ENCODE assay signal across 17 cellular contexts in the genomic region with DNA sequence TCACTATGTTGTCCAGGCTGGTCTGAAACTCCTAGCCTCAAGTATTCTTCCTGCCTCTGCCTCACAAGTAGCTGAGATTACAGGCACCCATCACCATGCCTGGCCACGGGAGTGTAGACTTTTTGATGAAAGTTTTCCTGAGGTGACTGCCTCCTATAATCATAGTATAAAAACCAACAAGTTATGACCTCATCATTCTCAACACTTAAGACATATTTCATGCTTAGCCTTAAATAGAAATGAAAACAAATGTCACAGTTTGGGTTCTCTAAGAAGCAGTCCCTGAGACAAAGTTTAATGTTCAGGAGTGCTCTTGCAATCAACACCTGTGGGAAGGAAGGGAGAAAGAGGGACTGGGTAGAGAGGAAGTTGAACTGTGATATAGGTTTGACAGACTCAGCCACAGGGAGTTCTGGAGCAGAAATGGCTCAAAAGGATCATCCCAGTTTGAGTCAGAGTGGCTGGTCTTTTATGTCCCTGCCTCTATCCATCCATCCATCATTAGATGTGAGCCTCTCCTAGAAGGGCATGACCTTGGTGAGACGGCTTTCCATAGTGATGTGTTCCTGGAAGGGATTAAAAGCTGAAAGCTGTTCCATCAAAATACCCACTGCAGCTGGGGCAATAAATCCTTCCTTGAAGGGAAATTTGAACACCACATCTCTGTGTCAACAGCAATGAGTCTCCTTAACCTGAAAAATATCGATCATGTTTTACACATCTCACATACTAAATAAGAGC. TPM values are rescaled to one million over a fixed set of nuclear protein-coding genes. Genes with fewer than 3 reads are reported as not detected.
A peak's percentile ranks its signal among the peaks of the same experiment; 100 is the strongest.
DNase-seq lines count a peak whose midpoint lies in the region; ATAC-seq, FAIRE-seq and TF ChIP-seq lines count a peak whose summit lies in the region.
"Had no signal": no experiment of that assay in that cellular context is flagged by ENCODE, and none has a peak within 500 bp of the region (broad histone marks: within the 10 kb centered on the region; RNA-seq: fewer than 3 reads in every experiment).

No MANE protein-coding gene starts in this region.

- no peaks in the 10 kb centered on the region for H3K27me3 ChIP-seq in HepG2 (ENCODE audit: control insufficient read depth in 1 of 2, insufficient read depth in 2 of 2, low read length in 2 of 2)
- no peaks in the 10 kb centered on the region for H3K27me3 ChIP-seq in right lobe of liver
- no peaks in the 10 kb centered on the region for H3K27me3 ChIP-seq in GM23248 (replicated peaks; ENCODE audit: insufficient read depth)
- H3K27me3 ChIP-seq: BLaER1 treated with 17β-estradiol and CSF1 and Interleukin-3, amounts not matched to agents 10 nM and 100 nM had no signal

- no peak overlapping the region for H3K4me2 ChIP-seq in HepG2 (ENCODE audit: low read depth, low read length)
- H3K4me2 ChIP-seq in GM23248 (ENCODE audit: unreplicated experiment) = no peak overlapping the region
- H3K4me2 ChIP-seq: BLaER1 treated with 17β-estradiol and CSF1 and Interleukin-3, amounts not matched to agents 10 nM and 100 nM; GM23338 had no signal

- in situ Hi-C loops in HepG2 (cut with HindIII; ENCODE audit: extremely low pct_ligation_motif_present, low pct_unique_long_range_greater_than_20kb) (no loop called here), GM23248 (cut with MboI) (no loop called here)

- H3K27ac ChIP-seq in HepG2 (ENCODE audit: extremely low read length, insufficient read depth, low read length) (no peak overlapping the region), right lobe of liver (no peak overlapping the region), GM23248 (no peak overlapping the region)
- H3K27ac ChIP-seq: 22Rv1; BLaER1 treated with 17β-estradiol and CSF1 and Interleukin-3, amounts not matched to agents 10 nM and 100 nM had no signal

- TF ChIP-seq EP300 in HepG2 (IDR thresholded peaks at IDR 0.05; ENCODE audit: low read depth in 2 of 2, low read length in 2 of 2) = no peak
- no peak for TF ChIP-seq EP300 in HepG2 (CRISPR knock-in tag; IDR thresholded peaks at IDR 0.05; ENCODE audit: borderline replicate concordance)

- POLR2A ChIA-PET in HepG2 (lab: Yijun Ruan, JAX) = no interaction called here

- no peak overlapping the region for H3K9ac ChIP-seq in HepG2 (ENCODE audit: insufficient read depth, low read depth, low read length)
- H3K9ac ChIP-seq in GM23248 = no peak overlapping the region
- H3K9ac ChIP-seq: BLaER1 treated with 17β-estradiol and CSF1 and Interleukin-3, amounts not matched to agents 10 nM and 100 nM had no signal

- H3K79me2 ChIP-seq in HepG2 (ENCODE audit: insufficient read depth, low read length) (no peaks in the 10 kb centered on the region), GM23248 (ENCODE audit: insufficient read depth) (no peaks in the 10 kb centered on the region)

- TF ChIP-seq POLR2A in HepG2 (IDR thresholded peaks at IDR 0.05; ENCODE audit: insufficient read depth in 1 of 2, low read depth in 2 of 2, low read length in 2 of 2) (no peak), right lobe of liver (IDR thresholded peaks at IDR 0.05) (no peak)

- no peaks in the 10 kb centered on the region for H3K36me3 ChIP-seq in HepG2 (replicated peaks in 1 of 2; ENCODE audit: control insufficient read depth in 1 of 2, insufficient read depth in 2 of 2, low read length in 2 of 2)
- no peaks in the 10 kb centered on the region for H3K36me3 ChIP-seq in right lobe of liver
- H3K36me3 ChIP-seq in GM23248 (ENCODE audit: low read depth) = no peaks in the 10 kb centered on the region
- H3K36me3 ChIP-seq: BLaER1 treated with 17β-estradiol and CSF1 and Interleukin-3, amounts not matched to agents 10 nM and 100 nM had no signal

- BruUV-seq in HepG2 (replicated peaks; lab: Mats Ljungman, UMichigan) = no TSS peak

- H4K20me1 ChIP-seq in HepG2 (ENCODE audit: insufficient read depth, low read length) (no peaks in the 10 kb centered on the region), GM23248 (ENCODE audit: insufficient read depth) (no peaks in the 10 kb centered on the region)
- H4K20me1 ChIP-seq: BLaER1 treated with 17β-estradiol and CSF1 and Interleukin-3, amounts not matched to agents 10 nM and 100 nM had no signal

- 0% methylated on average over 3 of the region's 3 CpGs for WGBS in HepG2 (ENCODE audit: low lambda C conversion rate)
- WGBS in right lobe of liver (ENCODE audit: insufficient coverage, low coverage, low lambda C conversion rate, missing lambda C conversion rate) = 86% methylated on average over 2 of the region's 3 CpGs
- 81 to 84% methylated on average over 3 of the region's 3 CpGs for WGBS in GM23248 (ENCODE audit: low coverage in 1 of 2, low lambda C conversion rate in 2 of 2, missing lambda C conversion rate in 2 of 2), 2 experiments

- CTCF ChIA-PET in HepG2 (lab: Yijun Ruan, JAX; ENCODE audit: low intra/inter-chr PET ratio, low total read pairs) = no interaction called here

- FAIRE-seq in HepG2 (lab: Jason Lieb, UNC) = no peak
- peak; percentile 30 for FAIRE-seq in urothelium cell line (lab: Jason Lieb, UNC)

- no peak for TF ChIP-seq RAD21 in HepG2 (CRISPR knock-in tag; IDR thresholded peaks at IDR 0.05)

- H3K9me2 ChIP-seq in GM23248 (ENCODE audit: insufficient read depth) = no peaks in the 10 kb centered on the region

- intact Hi-C loops in HepG2 (cut with micrococcal nuclease; ENCODE audit: unreplicated experiment) (no loop called here), right lobe of liver (cut with DNase I) (no loop called here)

- no peaks in the 10 kb centered on the region for H3F3A ChIP-seq in GM23248 (ENCODE audit: insufficient read depth)

- H3K4me3 ChIP-seq in HepG2 (replicated peaks in 1 of 3; ENCODE audit: insufficient read depth in 1 of 3, low read depth in 2 of 3, low read length in 3 of 3) (no peak overlapping the region), right lobe of liver (no peak overlapping the region), GM23248 (no peak overlapping the region)
- H3K4me3 ChIP-seq: BLaER1 treated with 17β-estradiol and CSF1 and Interleukin-3, amounts not matched to agents 10 nM and 100 nM; GM23338 had no signal

- DNase-seq in HepG2 (ENCODE audit: low spot score) = no peak
- DNase-seq in right lobe of liver = no peak
- DNase-seq in SHP77 (lab: John Stamatoyannopoulos, UW) = peak; percentile 50 to 56
- DNase-seq in left kidney (ENCODE audit: low read depth, low spot score) = peak; percentile 4
- DNase-seq in urothelium cell line (ENCODE audit: low spot score) = no peak
- DNase-seq in GM23248 = no peak
- DNase-seq in SIG-M5 (lab: John Stamatoyannopoulos, UW) = no peak
- DNase-seq: ACHN; CD4-positive, CD25-positive, alpha-beta regulatory T cell; DMS53; GF-D8; H9; HFFc6 had no signal

- H2AFZ ChIP-seq in HepG2 (ENCODE audit: low read length) (no peak overlapping the region), GM23248 (no peak overlapping the region)
- H2AFZ ChIP-seq: GM23338 had no signal

- H3K9me3 ChIP-seq in HepG2 (ENCODE audit: low read length) (no peaks in the 10 kb centered on the region), right lobe of liver (no peaks in the 10 kb centered on the region), GM23248 (ENCODE audit: low read depth) (no peaks in the 10 kb centered on the region)

- H3K4me1 ChIP-seq in HepG2 (ENCODE audit: insufficient read depth, low read length) (no peaks in the 10 kb centered on the region), right lobe of liver (no peaks in the 10 kb centered on the region), GM23248 (ENCODE audit: insufficient read depth) (no peaks in the 10 kb centered on the region)
- H3K4me1 ChIP-seq: BLaER1 treated with 17β-estradiol and CSF1 and Interleukin-3, amounts not matched to agents 10 nM and 100 nM had no signal

- TF ChIP-seq CTCF in HepG2 (CRISPR knock-in tag; IDR thresholded peaks at IDR 0.05) (no peak), right lobe of liver (IDR thresholded peaks at IDR 0.05) (no peak)

- ATAC-seq in HepG2 (no peak), right lobe of liver (no peak), HG03521 (IDR thresholded peaks at IDR 0.05; ENCODE audit: unreplicated experiment) (no peak)
- ATAC-seq: GM23338 had no signal

RNA-seq across cellular contexts. Expression of a gene that starts 16.2 kb away (rescaled TPM):
- total RNA-seq in HepG2 (2016; rRNA removed; fragmentation: Illumina TruSeq; extraction: Trizol) (13.3 and 16.8 TPM in 2 replicates), right lobe of liver (10 to 100 TPM; 10.8 to 23.0 (median 14.6) TPM)
- 4.2 and 4.3 TPM in 2 replicates for total RNA-seq in HepG2 (2016; cell fraction: cytosol; rRNA removed; fragmentation: Illumina TruSeq; extraction: Trizol; ENCODE audit: low read depth)
- total RNA-seq in HepG2 (2016; cell fraction: insoluble cytoplasmic fraction; rRNA removed; fragmentation: Illumina TruSeq; extraction: Trizol) = 11.4 and 15.4 TPM in 2 replicates
- total RNA-seq in HepG2 (2016; cell fraction: membrane; rRNA removed; fragmentation: Illumina TruSeq; extraction: Trizol) = 8.2 and 11.1 TPM in 2 replicates
- total RNA-seq in HepG2 (2016; cell fraction: nucleus; rRNA removed; fragmentation: Illumina TruSeq; extraction: Trizol) = 10.2 and 10.6 TPM in 2 replicates
- polyA plus RNA-seq in HepG2 (2011; rRNA removed) (4.1 and 4.5 TPM in 2 replicates), GM23248 (2016; fragmentation: Nextera tagmentation; extraction: Ambion mirVana) (31.4 and 32.3 TPM in 2 replicates)
- polyA plus RNA-seq in HepG2 (2011; cell fraction: cytosol; rRNA removed) = 2.6 and 4.9 TPM in 2 replicates
- polyA plus RNA-seq in HepG2 (2011; cell fraction: nucleus; rRNA removed) = 3.1 and 3.5 TPM in 2 replicates
- polyA plus RNA-seq in HepG2 (2012) = 5.6 TPM in 2 replicates
- 3.8 and 4.0 TPM in 2 replicates for polyA plus RNA-seq in HepG2 (2016; cell fraction: cytosol; fragmentation: Illumina TruSeq; extraction: Trizol; ENCODE audit: low read depth)
- 10.3 and 14.1 TPM in 2 replicates for polyA plus RNA-seq in HepG2 (2016; cell fraction: insoluble cytoplasmic fraction; fragmentation: Illumina TruSeq; extraction: Trizol; ENCODE audit: low read depth)
- 6.9 and 7.1 TPM in 2 replicates for polyA plus RNA-seq in HepG2 (2016; cell fraction: membrane; fragmentation: Illumina TruSeq; extraction: Trizol; ENCODE audit: low read depth)
- polyA plus RNA-seq in HepG2 (2016; cell fraction: nucleus; fragmentation: Illumina TruSeq; extraction: Trizol; ENCODE audit: insufficient read depth, low read depth) = 8.4 and 9.7 TPM in 2 replicates
- polyA minus RNA-seq in HepG2 (2011; rRNA and poly(A)+ RNA removed; ENCODE audit: low replicate concordance) = 4.4 and 33.3 TPM in 2 replicates
- polyA minus RNA-seq in HepG2 (2011; cell fraction: cytosol; rRNA and poly(A)+ RNA removed) = 3.1 and 3.7 TPM in 2 replicates
- 18.7 and 20.1 TPM in 2 replicates for polyA minus RNA-seq in HepG2 (2011; cell fraction: nucleus; rRNA and poly(A)+ RNA removed)
- 45.5 and 54.3 TPM in 2 replicates for total RNA-seq in GM23248 (2014; rRNA removed; shearing (Covaris generic))

RNA-seq across cellular contexts. Expression of a gene that starts 52.7 kb away (rescaled TPM):
- total RNA-seq in HepG2 (2016; rRNA removed; fragmentation: Illumina TruSeq; extraction: Trizol) (7.6 and 13.1 TPM in 2 replicates), right lobe of liver (10 to 100 TPM; 10.5 to 24.1 (median 13.6) TPM)
- 6.1 and 7.0 TPM in 2 replicates for total RNA-seq in HepG2 (2016; cell fraction: cytosol; rRNA removed; fragmentation: Illumina TruSeq; extraction: Trizol; ENCODE audit: low read depth)
- 6.9 and 11.9 TPM in 2 replicates for total RNA-seq in HepG2 (2016; cell fraction: insoluble cytoplasmic fraction; rRNA removed; fragmentation: Illumina TruSeq; extraction: Trizol)
- 4.6 and 6.2 TPM in 2 replicates for total RNA-seq in HepG2 (2016; cell fraction: membrane; rRNA removed; fragmentation: Illumina TruSeq; extraction: Trizol)
- 15.9 and 17.5 TPM in 2 replicates for total RNA-seq in HepG2 (2016; cell fraction: nucleus; rRNA removed; fragmentation: Illumina TruSeq; extraction: Trizol)
- polyA plus RNA-seq in HepG2 (2011; rRNA removed) (9.9 and 10.4 TPM in 2 replicates), GM23248 (2016; fragmentation: Nextera tagmentation; extraction: Ambion mirVana) (73.2 and 74.4 TPM in 2 replicates)
- 8.4 and 11.7 TPM in 2 replicates for polyA plus RNA-seq in HepG2 (2011; cell fraction: cytosol; rRNA removed)
- polyA plus RNA-seq in HepG2 (2011; cell fraction: nucleus; rRNA removed) = 4.4 and 7.0 TPM in 2 replicates
- polyA plus RNA-seq in HepG2 (2012) = 9.7 and 11.0 TPM in 2 replicates
- 2.3 and 2.4 TPM in 2 replicates for polyA plus RNA-seq in HepG2 (2016; cell fraction: cytosol; fragmentation: Illumina TruSeq; extraction: Trizol; ENCODE audit: low read depth)
- 10.0 and 11.5 TPM in 2 replicates for polyA plus RNA-seq in HepG2 (2016; cell fraction: insoluble cytoplasmic fraction; fragmentation: Illumina TruSeq; extraction: Trizol; ENCODE audit: low read depth)
- polyA plus RNA-seq in HepG2 (2016; cell fraction: membrane; fragmentation: Illumina TruSeq; extraction: Trizol; ENCODE audit: low read depth) = 4.2 and 5.1 TPM in 2 replicates
- 18.3 and 20.2 TPM in 2 replicates for polyA plus RNA-seq in HepG2 (2016; cell fraction: nucleus; fragmentation: Illumina TruSeq; extraction: Trizol; ENCODE audit: insufficient read depth, low read depth)
- 24.7 and 25.0 TPM in 2 replicates for polyA minus RNA-seq in HepG2 (2011; rRNA and poly(A)+ RNA removed; ENCODE audit: low replicate concordance)
- polyA minus RNA-seq in HepG2 (2011; cell fraction: cytosol; rRNA and poly(A)+ RNA removed) = 9.2 and 10.2 TPM in 2 replicates
- 22.0 and 23.4 TPM in 2 replicates for polyA minus RNA-seq in HepG2 (2011; cell fraction: nucleus; rRNA and poly(A)+ RNA removed)
- total RNA-seq in GM23248 (2014; rRNA removed; shearing (Covaris generic)) = 45.0 and 51.1 TPM in 2 replicates

Comparison
In these comparisons a context has a peak if more than half of its experiments do, and no peak if none do; other contexts are left out.
1. DNase-seq: peak in SHP77 (2 of 2) and left kidney (single experiment); none in HepG2 (single experiment), right lobe of liver (0 of 3), urothelium cell line (single experiment), GM23248 (single experiment) and SIG-M5 (single experiment).